In genomic region chrX:79082886-79083285, GRCh38 we compare ENCODE assay signal across 20 cellular contexts.
DNase-seq lines count a peak whose midpoint lies in the region; ATAC-seq, FAIRE-seq and TF ChIP-seq lines count a peak whose summit lies in the region.
"Had no signal": no experiment of that assay in that cellular context is flagged by ENCODE, and none has a peak within 500 bp of the region (broad histone marks: within the 10 kb centered on the region; RNA-seq: fewer than 3 reads in every experiment).

No MANE protein-coding gene starts in this region.

- 37 to 53% methylated on average over 2 to 3 of the region's 3 CpGs for WGBS in gastroesophageal sphincter (ENCODE audit: low coverage in 1 of 2), 2 donors

- H3K9me3 Mint-ChIP-seq in activated naive CD4-positive, alpha-beta T cell treated with anti-CD3 and anti-CD28 coated beads for 36 hours = no peaks in the 10 kb centered on the region
- H3K9me3 Mint-ChIP-seq in activated CD8-positive, alpha-beta T cell treated with anti-CD3 and anti-CD28 coated beads, Interleukin-2, amount 10 ng/mL, durations not matched to agents 7 days and 5 days (ENCODE audit: insufficient read depth) = no peaks in the 10 kb centered on the region
- no peaks in the 10 kb centered on the region for H3K9me3 Mint-ChIP-seq in stimulated activated effector memory CD8-positive, alpha-beta T cell treated with anti-CD3 and anti-CD28 coated beads, Interleukin-12 subunit alpha, Interleukin-12 subunit beta, amount 100 ng/mL, for 72 hours

- intact Hi-C loops in activated naive CD4-positive, alpha-beta T cell treated with anti-CD3 and anti-CD28 coated beads for 36 hours (cut with micrococcal nuclease) = loop anchor here (1.0 to 10.0 kb wide), 15 partner anchors 47 to 1172 kb away; partner anchors contain the start of genes ATP7A, CYSLTR1, ITM2A and P2RY10

- DNase-seq in activated naive CD4-positive, alpha-beta T cell treated with anti-CD3 and anti-CD28 coated beads for 36 hours = no peak
- no peak for DNase-seq in activated naive CD4-positive, alpha-beta T cell (lab: John Stamatoyannopoulos, UW)
- no peak for DNase-seq in GM18507 (ENCODE audit: extremely low spot score, insufficient read length, low read depth)
- DNase-seq in activated CD8-positive, alpha-beta T cell treated with anti-CD3 and anti-CD28 coated beads, Interleukin-2, amount 10 ng/mL, durations not matched to agents 7 days and 5 days = no peak
- DNase-seq in stimulated activated effector memory CD8-positive, alpha-beta T cell treated with anti-CD3 and anti-CD28 coated beads, Interleukin-12 subunit alpha, Interleukin-12 subunit beta, amount 100 ng/mL, for 72 hours (ENCODE audit: low spot score in 2 of 2) = no peak
- DNase-seq: body of pancreas; effector CD4-positive, alpha-beta T cell; foreskin fibroblast; GDM1; KBM-7; left ventricle myocardium inferior; NCI-H526 treated with DMSO at 0.1 percent for 48 hours; nephron progenitor cell; posterior cingulate gyrus; upper lobe of right lung had no signal

- POLR2A ChIA-PET in activated CD8-positive, alpha-beta T cell treated with anti-CD3 and anti-CD28 coated beads, Interleukin-2, amount 10 ng/mL, durations not matched to agents 7 days and 5 days (lab: Charles Lee) = interaction anchor here (0.6 to 0.9 kb wide), 2 partner anchors 61 to 64 kb away, joined by 3 to 4 read pairs; partner anchors contain the start of gene GPR174

- H3K9me3 ChIP-seq in gastroesophageal sphincter = no peaks in the 10 kb centered on the region
- H3K9me3 ChIP-seq: body of pancreas, left ventricle myocardium inferior, upper lobe of right lung had no signal

- H3K4me1 Mint-ChIP-seq in activated naive CD4-positive, alpha-beta T cell treated with anti-CD3 and anti-CD28 coated beads for 36 hours (ENCODE audit: low read depth) = peaks cover 43% of the 10 kb centered on the region
- H3K4me1 Mint-ChIP-seq in activated CD8-positive, alpha-beta T cell treated with anti-CD3 and anti-CD28 coated beads, Interleukin-2, amount 10 ng/mL, durations not matched to agents 7 days and 5 days (ENCODE audit: low read depth) = peaks cover 35% of the 10 kb centered on the region
- H3K4me1 Mint-ChIP-seq in stimulated activated effector memory CD8-positive, alpha-beta T cell treated with anti-CD3 and anti-CD28 coated beads, Interleukin-12 subunit alpha, Interleukin-12 subunit beta, amount 100 ng/mL, for 72 hours = peaks cover 13% of the 10 kb centered on the region
- H3K4me1 Mint-ChIP-seq: nephron progenitor cell had no signal

- no peak overlapping the region for H3K4me3 ChIP-seq in gastroesophageal sphincter
- H3K4me3 ChIP-seq: body of pancreas, left ventricle myocardium inferior, upper lobe of right lung had no signal

- no peak for TF ChIP-seq EP300 in gastroesophageal sphincter (IDR thresholded peaks at IDR 0.05)

- no peaks in the 10 kb centered on the region for H3K36me3 ChIP-seq in gastroesophageal sphincter
- H3K36me3 ChIP-seq: left ventricle myocardium inferior, upper lobe of right lung had no signal

- no peak for TF ChIP-seq CTCF in gastroesophageal sphincter (IDR thresholded peaks at IDR 0.05)

- H3K4me1 ChIP-seq in gastroesophageal sphincter = no peaks in the 10 kb centered on the region
- H3K4me1 ChIP-seq: body of pancreas, upper lobe of right lung had no signal

- ATAC-seq in activated CD8-positive, alpha-beta T cell treated with anti-CD3 and anti-CD28 coated beads, Interleukin-2, amount 10 ng/mL, durations not matched to agents 7 days and 5 days = no peak
- no peak for ATAC-seq in stimulated activated effector memory CD8-positive, alpha-beta T cell treated with anti-CD3 and anti-CD28 coated beads, Interleukin-12 subunit alpha, Interleukin-12 subunit beta, amount 100 ng/mL, for 72 hours
- ATAC-seq in HG03095 (IDR thresholded peaks at IDR 0.05; ENCODE audit: unreplicated experiment) (no peak), gastroesophageal sphincter (no peak)
- ATAC-seq: body of pancreas, Right ventricle myocardium inferior, sciatic nerve, upper lobe of right lung had no signal

- TF ChIP-seq POLR2A in gastroesophageal sphincter (IDR thresholded peaks at IDR 0.05) = no peak

- FAIRE-seq in GM18507 (lab: Jason Lieb, UNC) = peak; percentile 57

- H3K27me3 ChIP-seq in gastroesophageal sphincter = no peaks in the 10 kb centered on the region
- H3K27me3 ChIP-seq: body of pancreas, upper lobe of right lung had no signal

- CTCF ChIA-PET in activated naive CD4-positive, alpha-beta T cell treated with anti-CD3 and anti-CD28 coated beads for 36 hours (lab: Charles Lee) = interaction anchor here (0.6 to 2.0 kb wide), 8 partner anchors 8 to 528 kb away, joined by 3 to 10 read pairs (median 4); partner anchors contain the start of gene GPR174
- CTCF ChIA-PET in activated CD8-positive, alpha-beta T cell treated with anti-CD3 and anti-CD28 coated beads, Interleukin-2, amount 10 ng/mL, durations not matched to agents 7 days and 5 days (lab: Charles Lee) = interaction anchor here (0.7 to 2.2 kb wide), 7 partner anchors 13 to 330 kb away, joined by 3 to 12 read pairs (median 6); no protein-coding TSS in a partner anchor

- H3K27ac Mint-ChIP-seq in activated naive CD4-positive, alpha-beta T cell treated with anti-CD3 and anti-CD28 coated beads for 36 hours = peak overlapping the region; percentile 72
- peak overlapping the region; percentile 79 for H3K27ac Mint-ChIP-seq in activated CD8-positive, alpha-beta T cell treated with anti-CD3 and anti-CD28 coated beads, Interleukin-2, amount 10 ng/mL, durations not matched to agents 7 days and 5 days
- H3K27ac Mint-ChIP-seq in stimulated activated effector memory CD8-positive, alpha-beta T cell treated with anti-CD3 and anti-CD28 coated beads, Interleukin-12 subunit alpha, Interleukin-12 subunit beta, amount 100 ng/mL, for 72 hours = no peak overlapping the region
- H3K27ac Mint-ChIP-seq: nephron progenitor cell had no signal

- H3K27ac ChIP-seq in gastroesophageal sphincter = no peak overlapping the region
- H3K27ac ChIP-seq: body of pancreas, C4-2B, left ventricle myocardium inferior, upper lobe of right lung had no signal

- peaks cover 5% of the 10 kb centered on the region for H3K36me3 Mint-ChIP-seq in activated naive CD4-positive, alpha-beta T cell treated with anti-CD3 and anti-CD28 coated beads for 36 hours (ENCODE audit: low read depth)
- H3K36me3 Mint-ChIP-seq in activated CD8-positive, alpha-beta T cell treated with anti-CD3 and anti-CD28 coated beads, Interleukin-2, amount 10 ng/mL, durations not matched to agents 7 days and 5 days (ENCODE audit: low read depth) = peaks cover 16% of the 10 kb centered on the region
- H3K36me3 Mint-ChIP-seq in stimulated activated effector memory CD8-positive, alpha-beta T cell treated with anti-CD3 and anti-CD28 coated beads, Interleukin-12 subunit alpha, Interleukin-12 subunit beta, amount 100 ng/mL, for 72 hours = no peaks in the 10 kb centered on the region

- peak overlapping the region; percentile 34 for H3K4me3 Mint-ChIP-seq in activated naive CD4-positive, alpha-beta T cell treated with anti-CD3 and anti-CD28 coated beads for 36 hours
- peak overlapping the region; percentile 22 for H3K4me3 Mint-ChIP-seq in activated CD8-positive, alpha-beta T cell treated with anti-CD3 and anti-CD28 coated beads, Interleukin-2, amount 10 ng/mL, durations not matched to agents 7 days and 5 days
- H3K4me3 Mint-ChIP-seq in stimulated activated effector memory CD8-positive, alpha-beta T cell treated with anti-CD3 and anti-CD28 coated beads, Interleukin-12 subunit alpha, Interleukin-12 subunit beta, amount 100 ng/mL, for 72 hours = peak overlapping the region; percentile 19
- H3K4me3 Mint-ChIP-seq: nephron progenitor cell had no signal

- H3K27me3 Mint-ChIP-seq in activated naive CD4-positive, alpha-beta T cell treated with anti-CD3 and anti-CD28 coated beads for 36 hours (ENCODE audit: low read depth) = no peaks in the 10 kb centered on the region
- H3K27me3 Mint-ChIP-seq in activated CD8-positive, alpha-beta T cell treated with anti-CD3 and anti-CD28 coated beads, Interleukin-2, amount 10 ng/mL, durations not matched to agents 7 days and 5 days (ENCODE audit: low read depth) = no peaks in the 10 kb centered on the region
